ENCODE assay signal across 8 cellular contexts in the genomic region with DNA sequence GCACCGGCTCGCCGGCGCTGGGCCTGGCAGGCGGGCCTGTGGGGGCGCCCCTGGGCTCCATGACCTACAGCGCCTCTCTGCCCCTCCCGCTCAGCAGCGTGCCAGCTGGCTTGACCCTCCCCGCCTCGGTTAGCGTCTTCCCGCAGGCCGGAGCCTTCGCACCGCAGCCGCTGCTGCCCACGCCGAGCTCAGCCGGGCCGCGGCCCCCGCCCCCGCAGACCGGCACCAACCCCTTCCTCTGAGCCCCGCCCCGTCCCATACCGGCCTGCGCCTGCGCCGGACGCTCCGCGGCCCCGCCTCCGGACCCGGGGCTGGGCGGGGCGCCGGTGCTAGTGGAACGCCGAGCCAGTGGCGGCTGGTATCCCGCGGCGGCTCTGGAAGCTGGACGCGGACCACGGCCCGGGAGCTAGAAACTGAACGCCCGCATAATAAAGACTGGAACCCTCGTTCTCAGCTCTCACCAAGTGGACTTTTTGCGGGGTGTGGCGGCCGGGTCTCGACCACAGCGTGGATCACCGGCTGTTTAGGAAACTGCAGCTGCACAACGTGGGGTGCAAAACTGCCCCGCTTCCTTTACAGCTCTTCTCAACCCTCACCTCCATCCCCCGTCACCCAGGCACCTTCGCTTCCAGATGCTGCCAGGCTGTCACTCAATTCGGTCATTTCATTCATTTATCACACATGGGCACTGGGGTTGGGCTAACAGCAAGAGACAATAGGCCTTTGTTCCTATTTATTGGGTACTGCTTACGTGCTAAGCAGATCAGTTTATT. TPM values are rescaled to one million over a fixed set of nuclear protein-coding genes. Genes with fewer than 3 reads are reported as not detected.
A peak's percentile ranks its signal among the peaks of the same experiment; 100 is the strongest.
DNase-seq lines count a peak whose midpoint lies in the region; ATAC-seq and TF ChIP-seq lines count a peak whose summit lies in the region.

No MANE protein-coding gene starts in this region.

- DNase-seq in GDM1 (lab: John Stamatoyannopoulos, UW) (peak; percentile 71), H7 (peak; percentile 100), MG63 (peak; percentile 93), SK-N-SH (peak; percentile 100), head of caudate nucleus (peak; percentile 55 to 94 (median 88)), ovary (peak; percentile 89 to 92 (median 90))
- DNase-seq in activated naive CD4-positive, alpha-beta T cell treated with anti-CD3 and anti-CD28 coated beads, Interleukin-2, amount 50 U/mL, for 72 hours (ENCODE audit: low spot score in 2 of 2) = peak; percentile 92 to 93

- POLR2A ChIA-PET in SK-N-SH (lab: Yijun Ruan, JAX) = interaction anchor here (0.6 to 2.0 kb wide), 10 partner anchors 8 to 324 kb away, joined by 3 to 14 read pairs (median 4); a partner anchor contains a TSS

- peak overlapping the region in 1 of 2 donors; percentile 29 for H3K27ac Mint-ChIP-seq in activated naive CD4-positive, alpha-beta T cell treated with anti-CD3 and anti-CD28 coated beads, Interleukin-2, amount 50 U/mL, for 72 hours

- no peaks in the 10 kb centered on the region for H3K9me3 Mint-ChIP-seq in activated naive CD4-positive, alpha-beta T cell treated with anti-CD3 and anti-CD28 coated beads, Interleukin-2, amount 50 U/mL, for 72 hours

- H3K4me3 ChIP-seq in H7 (ENCODE audit: insufficient read depth, low read depth, low read length) (peak overlapping the region; percentile 64), MG63 (peak overlapping the region; percentile 55), SK-N-SH (ENCODE audit: low read depth in 2 of 2, low read length in 1 of 2) (peak overlapping the region; percentile 56 to 61), ovary (peak overlapping the region; percentile 52), thymus (ENCODE audit: low read length) (peak overlapping the region; percentile 61)

- peaks cover 3% of the 10 kb centered on the region for H3F3A ChIP-seq in SK-N-SH (replicated peaks; ENCODE audit: insufficient read depth)

- H3K9ac ChIP-seq in SK-N-SH = peak overlapping the region; percentile 60

- H3K9me3 ChIP-seq in MG63 (no peaks in the 10 kb centered on the region), SK-N-SH (no peaks in the 10 kb centered on the region), ovary (no peaks in the 10 kb centered on the region), thymus (ENCODE audit: control insufficient read depth) (no peaks in the 10 kb centered on the region)

- no peaks in the 10 kb centered on the region for H3K9me2 ChIP-seq in SK-N-SH

- H2AFZ ChIP-seq in SK-N-SH (ENCODE audit: low read depth) = peak overlapping the region; percentile 80

- WGBS in SK-N-SH (ENCODE audit: low lambda C conversion rate) = 3% methylated on average over 50 of the region's 65 CpGs
- 1% methylated on average over 42 to 65 of the region's 65 CpGs for WGBS in ovary, 3 donors
- WGBS in thymus = 2% methylated on average over 65 of the region's 65 CpGs

- peak; percentile 64 for TF ChIP-seq POLR2A in ovary (IDR thresholded peaks at IDR 0.05)

- peaks cover 4% of the 10 kb centered on the region; the same call in 1 of the 2 replicates for H3K79me2 ChIP-seq in SK-N-SH (ENCODE audit: insufficient read depth)

- H3K27ac ChIP-seq in SK-N-SH (ENCODE audit: low read depth in 2 of 2, low read length in 1 of 2) = peak overlapping the region; percentile 34 to 83
- peak overlapping the region; percentile 15 to 77 for H3K27ac ChIP-seq in ovary
- H3K27ac ChIP-seq in thymus (ENCODE audit: low read depth) = peak overlapping the region; percentile 37

- peak; percentile 87 to 88 for ATAC-seq in activated naive CD4-positive, alpha-beta T cell treated with anti-CD3 and anti-CD28 coated beads, Interleukin-2, amount 50 U/mL, for 72 hours

- H3K27me3 ChIP-seq in H7 (ENCODE audit: control insufficient read depth, insufficient read depth, low read length) (peaks cover 11% of the 10 kb centered on the region), MG63 (no peaks in the 10 kb centered on the region), SK-N-SH (ENCODE audit: insufficient read depth) (no peaks in the 10 kb centered on the region), ovary (no peaks in the 10 kb centered on the region), thymus (ENCODE audit: control insufficient read depth, insufficient read depth) (peaks cover 10% of the 10 kb centered on the region)

- H3K36me3 ChIP-seq in H7 (replicated peaks; ENCODE audit: control insufficient read depth, insufficient read depth, low read length) (no peaks in the 10 kb centered on the region; the same call in 1 of the 2 replicates), MG63 (no peaks in the 10 kb centered on the region), SK-N-SH (replicated peaks in 1 of 2; ENCODE audit: control insufficient read depth in 1 of 2, insufficient read depth in 2 of 2, low read length in 1 of 2) (no peaks in the 10 kb centered on the region), ovary (no peaks in the 10 kb centered on the region), thymus (ENCODE audit: control insufficient read depth, insufficient read depth) (no peaks in the 10 kb centered on the region)

- H3K36me3 Mint-ChIP-seq in activated naive CD4-positive, alpha-beta T cell treated with anti-CD3 and anti-CD28 coated beads, Interleukin-2, amount 50 U/mL, for 72 hours = no peaks in the 10 kb centered on the region

- TF ChIP-seq CTCF in SK-N-SH (IDR thresholded peaks at IDR 0.05) (peak; percentile 46), ovary (IDR thresholded peaks at IDR 0.05) (peak in 1 of 3 donors; percentile 17)

- no peaks in the 10 kb centered on the region for H4K20me1 ChIP-seq in SK-N-SH (ENCODE audit: insufficient read depth)

- TF ChIP-seq EP300 in SK-N-SH (IDR thresholded peaks at IDR 0.05; ENCODE audit: borderline replicate concordance in 1 of 2, low read depth in 1 of 2, low read length in 1 of 2) (no peak), ovary (IDR thresholded peaks at IDR 0.05) (no peak)

- peak overlapping the region; percentile 80 for H3K4me2 ChIP-seq in SK-N-SH

- H3K4me1 ChIP-seq in SK-N-SH (ENCODE audit: control insufficient read depth in 1 of 2, insufficient read depth in 2 of 2, low read depth in 1 of 2, low read length in 1 of 2) (peaks cover 12 to 22% of the 10 kb centered on the region in 2 experiments; a peak in 3 of 4 replicates), ovary (ENCODE audit: insufficient read depth) (peaks cover 6% of the 10 kb centered on the region), thymus (ENCODE audit: control insufficient read depth, insufficient read depth, low read length) (peaks cover 8% of the 10 kb centered on the region)

- intact Hi-C loops in head of caudate nucleus (cut with DNase I) (loop anchor here (5.0 kb wide), 3 partner anchors 60 to 155 kb away; no protein-coding TSS in a partner anchor), ovary (cut with DNase I) (loop anchor here in 2 of 4 donors (5.0 to 10.0 kb wide), 3 partner anchors 35 to 293 kb away; a partner anchor contains a TSS)

- no peak for TF ChIP-seq RAD21 in SK-N-SH (IDR thresholded peaks at IDR 0.05; ENCODE audit: low read length)

- CTCF ChIA-PET in SK-N-SH (lab: Yijun Ruan, JAX) = interaction anchor here (0.9 to 24.2 kb wide), 18 partner anchors 9 to 380 kb away, joined by 3 to 1212 read pairs (median 6); a partner anchor contains a TSS

TF ChIP-seq in SK-N-SH, 30 proteins besides CTCF, POLR2A, EP300 and RAD21 (continues in another document):
- TF ChIP-seq SIN3A (IDR thresholded peaks at IDR 0.05; ENCODE audit: borderline replicate concordance, low read depth, low read length) (peak; percentile 26; the same call in 1 of the 2 replicates), GATA2 (CRISPR knock-in tag; IDR thresholded peaks at IDR 0.05) (no peak), GABPA (IDR thresholded peaks at IDR 0.05; ENCODE audit: low read depth) (no peak), TAF1 (IDR thresholded peaks at IDR 0.05; ENCODE audit: borderline replicate concordance, low read depth, low read length) (peak; percentile 71)

RNA-seq across cellular contexts. Expression of a gene that starts 4.9 kb away (rescaled TPM):
- total RNA-seq in H7 (2014; rRNA removed; shearing (Covaris generic)) = 31.0 and 42.6 TPM in 2 replicates
- total RNA-seq in MG63 (2014; rRNA removed; shearing (Covaris generic); ENCODE audit: low replicate concordance) = 52.1 and 59.6 TPM in 2 replicates
- polyA plus RNA-seq in SK-N-SH (2012; rRNA removed) (92.0 and 106 TPM in 2 replicates), ovary (10 to 100 TPM; 43.5 to 55.4 TPM), thymus (12.4 TPM)
- 28.3 and 39.9 TPM in 2 replicates for polyA plus RNA-seq in SK-N-SH (2012; cell fraction: cytosol; rRNA removed)
- polyA plus RNA-seq in SK-N-SH (2012; cell fraction: nucleus; rRNA removed) = 606 and 976 TPM in 2 replicates
- total RNA-seq in activated naive CD4-positive, alpha-beta T cell treated with anti-CD3 and anti-CD28 coated beads, Interleukin-2, amount 50 U/mL, for 72 hours = 10 to 100 TPM; 11.4 to 18.6 TPM
- total RNA-seq in ovary = 10 to 100 TPM; 53.7 to 81.2 (median 62.6) TPM

RNA-seq across cellular contexts. Expression of a gene that starts 9.6 kb away (rescaled TPM):
- total RNA-seq in H7 (2014; rRNA removed; shearing (Covaris generic)) = 0.07 and 0.87 TPM in 2 replicates
- total RNA-seq in MG63 (2014; rRNA removed; shearing (Covaris generic); ENCODE audit: low replicate concordance) = not detected in 2 replicates
- 0.05 and 0.06 TPM in 2 replicates for polyA plus RNA-seq in SK-N-SH (2012; rRNA removed)
- polyA plus RNA-seq in SK-N-SH (2012; cell fraction: cytosol; rRNA removed) = 0.03 and 0.12 TPM in 2 replicates
- polyA plus RNA-seq in SK-N-SH (2012; cell fraction: nucleus; rRNA removed) = 0.15 and 0.46 TPM in 2 replicates
- total RNA-seq in activated naive CD4-positive, alpha-beta T cell treated with anti-CD3 and anti-CD28 coated beads, Interleukin-2, amount 50 U/mL, for 72 hours = not detected
- 10 to 100 TPM in 6 of 7 donors, 1 to 10 TPM in 1; 8.8 to 33.4 (median 22.4) TPM for total RNA-seq in ovary
- 1 to 10 TPM; 6.2 to 7.3 TPM for polyA plus RNA-seq in ovary
- polyA plus RNA-seq in thymus = 5.3 TPM

RNA-seq across cellular contexts. Expression of a gene that starts 18.4 kb away (rescaled TPM):
- total RNA-seq in H7 (2014; rRNA removed; shearing (Covaris generic)) = 1.5 and 1.9 TPM in 2 replicates
- total RNA-seq in MG63 (2014; rRNA removed; shearing (Covaris generic); ENCODE audit: low replicate concordance) = not detected in 2 replicates
- polyA plus RNA-seq in SK-N-SH (2012; rRNA removed) = 0.15 and 0.21 TPM in 2 replicates
- 0.08 and 0.24 TPM in 2 replicates for polyA plus RNA-seq in SK-N-SH (2012; cell fraction: cytosol; rRNA removed)
- 0.36 and 0.48 TPM in 2 replicates for polyA plus RNA-seq in SK-N-SH (2012; cell fraction: nucleus; rRNA removed)
- total RNA-seq in activated naive CD4-positive, alpha-beta T cell treated with anti-CD3 and anti-CD28 coated beads, Interleukin-2, amount 50 U/mL, for 72 hours = under 1 TPM in 1 of 2 donors, not detected in 1; 0.14 TPM
- total RNA-seq in ovary = 10 to 100 TPM in 3 of 7 donors, 1 to 10 TPM in 4; 1.9 to 39.1 (median 6.5) TPM
- polyA plus RNA-seq in ovary = 1 to 10 TPM; 1.0 to 1.2 TPM
- 0.27 TPM for polyA plus RNA-seq in thymus

RNA-seq across cellular contexts. Expression of a gene that starts 33.9 kb away (rescaled TPM):
- total RNA-seq in H7 (2014; rRNA removed; shearing (Covaris generic)) = 0.62 and 3.2 TPM in 2 replicates
- not detected in 2 replicates for total RNA-seq in MG63 (2014; rRNA removed; shearing (Covaris generic); ENCODE audit: low replicate concordance)
- polyA plus RNA-seq in SK-N-SH (2012; rRNA removed) (2.4 and 4.4 TPM in 2 replicates), ovary (1 to 10 TPM; 3.2 to 9.7 TPM), thymus (1.5 TPM)
- 1.8 and 1.9 TPM in 2 replicates for polyA plus RNA-seq in SK-N-SH (2012; cell fraction: cytosol; rRNA removed)
- 17.3 and 17.7 TPM in 2 replicates for polyA plus RNA-seq in SK-N-SH (2012; cell fraction: nucleus; rRNA removed)
- 1 to 10 TPM in 1 of 2 donors, under 1 TPM in 1; 0.30 to 1.6 TPM for total RNA-seq in activated naive CD4-positive, alpha-beta T cell treated with anti-CD3 and anti-CD28 coated beads, Interleukin-2, amount 50 U/mL, for 72 hours
- 1 to 10 TPM; 2.5 to 8.1 (median 4.5) TPM for total RNA-seq in ovary

Comparison
In these comparisons a context has a peak if more than half of its experiments do, and no peak if none do; other contexts are left out.
1. Peak in every context shown above with its lines: DNase-seq, ATAC-seq, H3K4me3 ChIP-seq and H3K27ac ChIP-seq.